9 cellular contexts compared by ENCODE assay signal in the genomic region with DNA sequence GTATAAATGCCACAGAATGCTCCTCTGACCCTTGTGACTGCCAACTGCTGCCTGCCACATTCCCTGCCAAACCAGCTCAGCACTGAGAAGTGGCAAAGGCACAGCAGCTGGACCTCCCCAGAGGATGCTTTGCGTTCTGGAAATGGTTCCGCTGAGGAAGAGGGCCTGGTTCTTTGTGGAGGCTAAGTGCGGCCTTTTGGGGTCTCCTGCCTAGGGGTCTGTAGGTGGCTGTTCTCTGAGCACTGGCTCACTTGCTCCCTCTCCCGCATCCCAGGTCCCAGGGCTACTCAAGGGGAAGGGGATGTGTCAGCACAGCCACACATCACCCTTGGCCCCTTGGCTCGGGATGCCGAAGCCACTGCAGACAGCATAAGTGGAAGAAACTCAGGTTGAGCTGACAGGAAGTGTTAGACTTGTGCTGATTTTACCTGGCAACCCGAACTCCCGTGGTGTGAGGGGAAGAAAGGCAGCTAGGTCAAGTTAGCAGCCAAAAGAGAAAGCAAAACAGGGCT. TPM values are rescaled to one million over a fixed set of nuclear protein-coding genes. Genes with fewer than 3 reads are reported as not detected.
DNase-seq lines count a peak whose midpoint lies in the region; ATAC-seq, FAIRE-seq and TF ChIP-seq lines count a peak whose summit lies in the region.
"Had no signal": no experiment of that assay in that cellular context is flagged by ENCODE, and none has a peak within 500 bp of the region (broad histone marks: within the 10 kb centered on the region; RNA-seq: fewer than 3 reads in every experiment).

No MANE protein-coding gene starts in this region.

- dilution Hi-C loops in endothelial cell of umbilical vein (cut with MboI; ENCODE audit: extremely low pct_ligation_motif_present, low sequenced_read_pairs) = no loop called here

- H3K79me2 ChIP-seq in Karpas-422 (ENCODE audit: low read length) = no peaks in the 10 kb centered on the region
- no peaks in the 10 kb centered on the region for H3K79me2 ChIP-seq in endothelial cell of umbilical vein (ENCODE audit: control insufficient read depth, insufficient read depth, low read length)

- TF ChIP-seq CTCF in endothelial cell of umbilical vein (IDR thresholded peaks at IDR 0.05; ENCODE audit: extremely low read depth in 1 of 2, insufficient read depth in 1 of 2, low read depth in 1 of 2, low read length in 2 of 2) = no peak
- no peak for TF ChIP-seq CTCF in HFFc6 (IDR thresholded peaks at IDR 0.05)

- no peak for DNase-seq in Karpas-422
- peak; percentile 66 for DNase-seq in activated CD8-positive, alpha-beta memory T cell treated with anti-CD3 and anti-CD28 coated beads, Interleukin-2, amount 50 U/mL, for 48 hours
- peak; percentile 30 for DNase-seq in endothelial cell of umbilical vein (ENCODE audit: low read depth, low spot score)
- no peak for DNase-seq in NCI-H345 treated with DMSO at 0.1 percent for 48 hours (lab: John Stamatoyannopoulos, UW; ENCODE audit: unreplicated experiment)
- DNase-seq in EL = no peak
- DNase-seq in HFFc6 = no peak
- DNase-seq: activated B cell treated with CpG ODN at 0.5 μM for 24 hours had no signal

- CTCF ChIA-PET in endothelial cell of umbilical vein (lab: Charles Lee) = interaction anchor here (0.6 to 4.6 kb wide), 56 partner anchors 8 to 1073 kb away, joined by 3 to 63 read pairs (median 5); partner anchors contain the start of gene SNRK

- H3K4me2 ChIP-seq in Karpas-422 (ENCODE audit: low read depth, low read length, poor library complexity, severe bottlenecking) = peak overlapping the region; percentile 3
- H3K4me2 ChIP-seq in endothelial cell of umbilical vein (ENCODE audit: insufficient read depth, low read length) = no peak overlapping the region

- no peaks in the 10 kb centered on the region for H4K20me1 ChIP-seq in Karpas-422 (ENCODE audit: insufficient read depth, low read depth, low read length)
- no peaks in the 10 kb centered on the region for H4K20me1 ChIP-seq in endothelial cell of umbilical vein (replicated peaks; ENCODE audit: control insufficient read depth, extremely low read depth, insufficient read depth, low read length)

- no peak overlapping the region for H3K27ac Mint-ChIP-seq in HFFc6
- H3K27ac Mint-ChIP-seq: activated B cell treated with CpG ODN at 0.5 μM for 24 hours had no signal

- H3K4me1 ChIP-seq in Karpas-422 (ENCODE audit: low read length) = peaks cover 24% of the 10 kb centered on the region
- H3K4me1 ChIP-seq in endothelial cell of umbilical vein (ENCODE audit: control insufficient read depth, extremely low read depth, insufficient read depth, low read length) = peaks cover 12% of the 10 kb centered on the region

- no peak overlapping the region for H3K4me3 ChIP-seq in Karpas-422 (ENCODE audit: low read length)
- H3K4me3 ChIP-seq in endothelial cell of umbilical vein (replicated peaks in 1 of 3; ENCODE audit: insufficient read depth in 1 of 3, low read depth in 1 of 3, low read length in 3 of 3) = no peak overlapping the region
- no peak overlapping the region for H3K4me3 ChIP-seq in skin epidermis

- no TSS peak for BruUV-seq in endothelial cell of umbilical vein (replicated peaks; lab: Mats Ljungman, UMichigan)

- peaks cover 18% of the 10 kb centered on the region for H3K9me3 Mint-ChIP-seq in HFFc6

- H3K9me2 ChIP-seq in Karpas-422 (replicated peaks; ENCODE audit: insufficient read depth, low read length) = no peaks in the 10 kb centered on the region

- peaks cover 16% of the 10 kb centered on the region for H3K9me3 ChIP-seq in Karpas-422 (ENCODE audit: low read length)
- H3K9me3 ChIP-seq in endothelial cell of umbilical vein (replicated peaks; ENCODE audit: control insufficient read depth, insufficient read depth, low read length) = no peaks in the 10 kb centered on the region

- H2AFZ ChIP-seq in Karpas-422 (ENCODE audit: low read length) (no peak overlapping the region), endothelial cell of umbilical vein (ENCODE audit: low read depth, low read length) (peak overlapping the region; percentile 7)

- no peak overlapping the region for H3K27ac ChIP-seq in Karpas-422 (ENCODE audit: low read length)
- H3K27ac ChIP-seq in endothelial cell of umbilical vein (ENCODE audit: insufficient read depth, low read depth, low read length) = peak overlapping the region; percentile 65
- peak overlapping the region in 14 of 21 experiments; percentile 19 to 76 (median 60) for H3K27ac ChIP-seq in skin epidermis

- peaks cover 8% of the 10 kb centered on the region for H3K27me3 Mint-ChIP-seq in HFFc6 (ENCODE audit: insufficient read depth)

- H3K9ac ChIP-seq in Karpas-422 (ENCODE audit: low read length) (no peak overlapping the region), endothelial cell of umbilical vein (replicated peaks; ENCODE audit: extremely low read depth, insufficient read depth, low read length) (peak overlapping the region; percentile 30)

- peaks cover 17% of the 10 kb centered on the region for H3K36me3 Mint-ChIP-seq in HFFc6 (ENCODE audit: low read depth)

- H3K4me1 Mint-ChIP-seq in HFFc6 (ENCODE audit: low read depth) = peaks cover 17% of the 10 kb centered on the region; the same call in 1 of the 2 replicates

- intact Hi-C loops in endothelial cell of umbilical vein (cut with micrococcal nuclease) = loop anchor here (1.0 to 5.0 kb wide), 12 partner anchors 18 to 605 kb away; partner anchors contain the start of genes ABHD5 and SNRK

- POLR2A ChIA-PET in endothelial cell of umbilical vein (lab: Charles Lee) = interaction anchor here (0.6 to 1.1 kb wide), 5 partner anchors 17 to 227 kb away, joined by 3 to 4 read pairs (median 3); no protein-coding TSS in a partner anchor

- no peak overlapping the region for H3K4me3 Mint-ChIP-seq in HFFc6
- H3K4me3 Mint-ChIP-seq: activated B cell treated with CpG ODN at 0.5 μM for 24 hours had no signal

- no peak for ATAC-seq in HG03139 (IDR thresholded peaks at IDR 0.05; ENCODE audit: unreplicated experiment)

- 0 out of 2 replicates have a peak, but pooled peaks cover 3% of the 10 kb centered on the region for H3K27me3 ChIP-seq in Karpas-422 (ENCODE audit: low read length)
- H3K27me3 ChIP-seq in endothelial cell of umbilical vein (ENCODE audit: control insufficient read depth in 2 of 2, insufficient read depth in 2 of 2, low read length in 2 of 2) = no peaks in the 10 kb centered on the region

- FAIRE-seq in endothelial cell of umbilical vein (lab: Jason Lieb, UNC) = no peak

- H3K36me3 ChIP-seq in Karpas-422 (ENCODE audit: insufficient read depth, low read length) (no peaks in the 10 kb centered on the region), endothelial cell of umbilical vein (ENCODE audit: control insufficient read depth in 2 of 2, extremely low read depth in 1 of 2, insufficient read depth in 2 of 2, low read length in 2 of 2) (no peaks in the 10 kb centered on the region)

- H3K9me1 ChIP-seq in endothelial cell of umbilical vein (replicated peaks; ENCODE audit: control insufficient read depth, extremely low read depth, insufficient read depth, low read length) = no peaks in the 10 kb centered on the region

- TF ChIP-seq POLR2A in endothelial cell of umbilical vein (IDR thresholded peaks at IDR 0.05; ENCODE audit: low read depth, low read length) = no peak

TF ChIP-seq in endothelial cell of umbilical vein, 7 proteins besides CTCF, POLR2A, EP300 and RAD21:
- TF ChIP-seq POLR2AphosphoS5 (IDR thresholded peaks at IDR 0.05; ENCODE audit: insufficient read depth, low read depth, low read length) (no peak), GATA2 (IDR thresholded peaks at IDR 0.05; ENCODE audit: insufficient read depth, insufficient read length, low read depth, low read length) (no peak), EZH2 (IDR thresholded peaks at IDR 0.05; ENCODE audit: borderline replicate concordance, low read depth, low read length, severe bottlenecking) (no peak), JUN (IDR thresholded peaks at IDR 0.05; ENCODE audit: borderline replicate concordance, insufficient read depth, insufficient read length, low read depth) (no peak), FOS (IDR thresholded peaks at IDR 0.05; ENCODE audit: borderline replicate concordance, insufficient read depth, low read length) (no peak)

RNA-seq across cellular contexts. Expression of gene POMGNT2, which starts 56.8 kb away (rescaled TPM):
- total RNA-seq in Karpas-422 (2014; rRNA removed; shearing (Covaris generic); ENCODE audit: low replicate concordance) = 59.3 and 70.7 TPM in 2 replicates
- 6.4 and 9.1 TPM in 2 replicates for total RNA-seq in endothelial cell of umbilical vein
- polyA plus RNA-seq in endothelial cell of umbilical vein = 16.3 and 19.0 TPM in 2 replicates
- polyA plus RNA-seq in endothelial cell of umbilical vein (2011; cell fraction: cytosol; rRNA removed) = 10.6 and 10.7 TPM in 2 replicates
- polyA plus RNA-seq in endothelial cell of umbilical vein (2011; cell fraction: nucleus; rRNA removed) = 5.5 and 6.8 TPM in 2 replicates
- polyA plus RNA-seq in endothelial cell of umbilical vein (2012) = 4.6 and 6.0 TPM in 2 replicates
- 5.6 and 8.0 TPM in 2 replicates for polyA minus RNA-seq in endothelial cell of umbilical vein
- polyA minus RNA-seq in endothelial cell of umbilical vein (2011; cell fraction: cytosol; rRNA and poly(A)+ RNA removed) = 5.3 TPM
- 1.8 and 2.1 TPM in 2 replicates for polyA minus RNA-seq in endothelial cell of umbilical vein (2011; cell fraction: nucleus; rRNA and poly(A)+ RNA removed)
- total RNA-seq in HFFc6 (2021; fragmentation: NEBNext Ultra II Directional; extraction: Animal tissue kit (Norgen Biotek cat#: 25700)) = 10 to 100 TPM in 1 of 6 experiments, 1 to 10 TPM in 5; 6.7 to 10.4 (median 8.2) TPM

Comparison
In these comparisons a context has a peak if more than half of its experiments do, and no peak if none do; other contexts are left out.
1. DNase-seq: peak in activated CD8-positive, alpha-beta memory T cell treated with anti-CD3 and anti-CD28 coated beads, Interleukin-2, amount 50 U/mL, for 48 hours (single experiment) and endothelial cell of umbilical vein (single experiment); none in Karpas-422 (single experiment), NCI-H345 treated with DMSO at 0.1 percent for 48 hours (single experiment), EL (single experiment) and HFFc6 (single experiment).